Comparison of ENCODE assay signal across 13 cellular contexts in the genomic region with DNA sequence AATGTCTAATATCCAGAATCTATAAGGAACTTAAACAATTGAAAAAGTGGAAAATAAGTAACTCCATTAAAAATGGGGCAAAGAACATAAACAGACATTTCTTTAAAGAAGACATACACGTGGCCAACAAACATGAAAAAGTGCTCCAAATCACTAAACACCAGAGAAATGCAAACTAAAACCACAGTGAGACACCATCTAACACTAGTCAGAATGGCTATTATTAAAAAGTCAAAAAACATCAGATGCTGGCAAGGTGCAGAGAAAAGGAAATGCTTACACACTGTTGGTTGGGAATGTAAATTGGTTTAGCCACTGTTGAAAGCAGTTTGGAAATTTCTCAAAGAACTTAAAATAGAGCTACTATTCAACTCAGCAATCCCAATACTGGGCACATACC.
DNase-seq lines count a peak whose midpoint lies in the region; ATAC-seq lines count a peak whose summit lies in the region.
"Had no signal": no experiment of that assay in that cellular context is flagged by ENCODE, and none has a peak within 500 bp of the region (broad histone marks: within the 10 kb centered on the region; RNA-seq: fewer than 3 reads in every experiment).

No MANE protein-coding gene starts in this region.

- peak; percentile 13 for DNase-seq in astrocyte of the hippocampus (ENCODE audit: low read depth, low spot score)
- peak; percentile 2 for DNase-seq in globus pallidus (ENCODE audit: low spot score)
- no peak for DNase-seq in SKM-1 (lab: John Stamatoyannopoulos, UW; ENCODE audit: unreplicated experiment)
- DNase-seq: Calu3; CD8-positive, alpha-beta T cell; DMS79 treated with DMSO at 0.1 percent for 48 hours; GF-D8; HCEC 1CT; KBM-7 had no signal

- peak; percentile 41 for ATAC-seq in HG02610 (IDR thresholded peaks at IDR 0.05; ENCODE audit: unreplicated experiment)
- ATAC-seq in GM21526 (IDR thresholded peaks at IDR 0.05; ENCODE audit: low FRiP score, unreplicated experiment) = no peak
- no peak for ATAC-seq in GM18861 (IDR thresholded peaks at IDR 0.05; ENCODE audit: unreplicated experiment)
- ATAC-seq: CD8-positive, alpha-beta T cell; HepG2 had no signal
